7 cellular contexts compared by ENCODE assay signal in genomic region chr17:43556292-43556691, GRCh38. TPM values are rescaled to one million over a fixed set of nuclear protein-coding genes. Genes with fewer than 3 reads are reported as not detected.
DNase-seq lines count a peak whose midpoint lies in the region; ATAC-seq and TF ChIP-seq lines count a peak whose summit lies in the region.

No MANE protein-coding gene starts in this region.

- H3K4me3 Mint-ChIP-seq in stimulated activated naive B cell treated with anti-CD40 and anti-IgM and Interleukin-4, amounts not matched to agents 10 μg/mL and 1 μg/mL and 100 μg/mL, for 72 hours = peak overlapping the region; percentile 18 to 31
- no peak overlapping the region for H3K4me3 Mint-ChIP-seq in mesothelial cell of epicardium

- peaks cover 40 to 55% of the 10 kb centered on the region in 2 donors for H3K27me3 Mint-ChIP-seq in stimulated activated naive B cell treated with anti-CD40 and anti-IgM and Interleukin-4, amounts not matched to agents 10 μg/mL and 1 μg/mL and 100 μg/mL, for 72 hours
- peaks cover 20% of the 10 kb centered on the region for H3K27me3 Mint-ChIP-seq in mesothelial cell of epicardium (ENCODE audit: low read depth)

- ATAC-seq in stimulated activated naive B cell treated with anti-CD40 and anti-IgM and Interleukin-4, amounts not matched to agents 10 μg/mL and 1 μg/mL and 100 μg/mL, for 72 hours (replicated peaks) = peak; percentile 80 to 81
- no peak for ATAC-seq in GM18873 (IDR thresholded peaks at IDR 0.05; ENCODE audit: low FRiP score, unreplicated experiment)
- ATAC-seq in HG02678 (IDR thresholded peaks at IDR 0.05; ENCODE audit: unreplicated experiment) = no peak

- H3K4me1 ChIP-seq in esophagus squamous epithelium = peaks cover 0 to 14% (median 6%) of the 10 kb centered on the region in 3 donors

- H3K4me3 ChIP-seq in esophagus squamous epithelium = no peak overlapping the region

- H3K9me3 Mint-ChIP-seq in stimulated activated naive B cell treated with anti-CD40 and anti-IgM and Interleukin-4, amounts not matched to agents 10 μg/mL and 1 μg/mL and 100 μg/mL, for 72 hours = no peaks in the 10 kb centered on the region
- H3K9me3 Mint-ChIP-seq in mesothelial cell of epicardium = peaks cover 3% of the 10 kb centered on the region

- H3K9me3 ChIP-seq in esophagus squamous epithelium = no peaks in the 10 kb centered on the region

- H3K36me3 Mint-ChIP-seq in stimulated activated naive B cell treated with anti-CD40 and anti-IgM and Interleukin-4, amounts not matched to agents 10 μg/mL and 1 μg/mL and 100 μg/mL, for 72 hours = peaks cover 2 to 5% of the 10 kb centered on the region in 2 donors
- H3K36me3 Mint-ChIP-seq in mesothelial cell of epicardium = no peaks in the 10 kb centered on the region

- H3K4me1 Mint-ChIP-seq in stimulated activated naive B cell treated with anti-CD40 and anti-IgM and Interleukin-4, amounts not matched to agents 10 μg/mL and 1 μg/mL and 100 μg/mL, for 72 hours = peaks cover 7 to 12% of the 10 kb centered on the region in 2 donors
- peaks cover 16% of the 10 kb centered on the region for H3K4me1 Mint-ChIP-seq in mesothelial cell of epicardium

- DNase-seq in H4 (ENCODE audit: low spot score) = peak; percentile 88
- peak; percentile 99 for DNase-seq in NOMO-1 treated with DMSO at 0.1 percent for 48 hours (lab: John Stamatoyannopoulos, UW; ENCODE audit: unreplicated experiment)
- no peak for DNase-seq in esophagus squamous epithelium (lab: John Stamatoyannopoulos, UW)
- DNase-seq in stimulated activated naive B cell treated with anti-CD40 and anti-IgM and Interleukin-4, amounts not matched to agents 10 μg/mL and 1 μg/mL and 100 μg/mL, for 72 hours = peak; percentile 15
- no peak for DNase-seq in mesothelial cell of epicardium (ENCODE audit: low spot score in 2 of 2, unreplicated experiment in 2 of 2)

- no peaks in the 10 kb centered on the region for H3K36me3 ChIP-seq in esophagus squamous epithelium

- no peak for TF ChIP-seq CTCF in esophagus squamous epithelium (IDR thresholded peaks at IDR 0.05)
- no peak for TF ChIP-seq CTCF in mesothelial cell of epicardium (IDR thresholded peaks at IDR 0.05; ENCODE audit: unreplicated experiment)

- intact Hi-C loops in esophagus squamous epithelium (cut with DNase I) = no loop called here

- WGBS in esophagus squamous epithelium, 2 donors = 40 to 54% methylated on average over 3 to 4 of the region's 5 CpGs

- H3K27ac ChIP-seq in esophagus squamous epithelium = peak overlapping the region in 3 of 4 donors; percentile 4 to 54 (median 44)

- no peak for TF ChIP-seq POLR2A in esophagus squamous epithelium (IDR thresholded peaks at IDR 0.05)

- peak overlapping the region; percentile 43 for H3K27ac Mint-ChIP-seq in stimulated activated naive B cell treated with anti-CD40 and anti-IgM and Interleukin-4, amounts not matched to agents 10 μg/mL and 1 μg/mL and 100 μg/mL, for 72 hours
- H3K27ac Mint-ChIP-seq in mesothelial cell of epicardium = no peak overlapping the region

- H3K27me3 ChIP-seq in esophagus squamous epithelium = peaks cover 0 to 13% (median 0%) of the 10 kb centered on the region in 4 donors

RNA-seq across cellular contexts. Expression of gene ETV4, which starts 10.2 kb away (rescaled TPM):
- 8.1 and 8.9 TPM in 2 replicates for total RNA-seq in H4 (2014; rRNA removed; shearing (Covaris generic))
- total RNA-seq in esophagus squamous epithelium (10 to 100 TPM in 1 of 4 donors, 1 to 10 TPM in 3; 3.7 to 11.1 (median 6.9) TPM), mesothelial cell of epicardium (4.4 to 5.6 TPM (median 5.4 TPM) in 3 replicates)

Comparison
In these comparisons a context has a peak if more than half of its experiments do, and no peak if none do; other contexts are left out.
1. DNase-seq: peak in H4 (single experiment), NOMO-1 treated with DMSO at 0.1 percent for 48 hours (single experiment) and stimulated activated naive B cell treated with anti-CD40 and anti-IgM and Interleukin-4, amounts not matched to agents 10 μg/mL and 1 μg/mL and 100 μg/mL, for 72 hours (single experiment); none in esophagus squamous epithelium (single experiment) and mesothelial cell of epicardium (0 of 2).
2. ATAC-seq: peak in stimulated activated naive B cell treated with anti-CD40 and anti-IgM and Interleukin-4, amounts not matched to agents 10 μg/mL and 1 μg/mL and 100 μg/mL, for 72 hours (2 of 2); none in GM18873 (single experiment) and HG02678 (single experiment).